Comparison of ENCODE assay signal across 8 cellular contexts in genomic region chr3:33645060-33645841, GRCh38.
DNase-seq lines count a peak whose midpoint lies in the region; ATAC-seq, FAIRE-seq and TF ChIP-seq lines count a peak whose summit lies in the region.

No MANE protein-coding gene starts in this region.

- POLR2A ChIA-PET in MCF 10A (lab: Yijun Ruan, JAX) = interaction anchor here (0.9 to 3.1 kb wide), 10 partner anchors 9 to 153 kb away, joined by 3 to 22 read pairs (median 6); partner anchors contain the start of gene PDCD6IP

- FAIRE-seq in islet of Langerhans (lab: Jason Lieb, UNC) (peak; percentile 99), GM19239 (lab: Jason Lieb, UNC) (no peak)

- intact Hi-C loops in MCF 10A (cut with micrococcal nuclease) = no loop called here

- H3K4me1 ChIP-seq in ES-I3 (ENCODE audit: insufficient read depth, low read length) = peaks cover 4% of the 10 kb centered on the region

- no peak for TF ChIP-seq CTCF in MCF 10A (IDR thresholded peaks at IDR 0.05; ENCODE audit: unreplicated experiment)

- H3K4me1 Mint-ChIP-seq in MCF 10A (ENCODE audit: insufficient read depth, unreplicated experiment) = peaks cover 16% of the 10 kb centered on the region

- H3K4me3 Mint-ChIP-seq in MCF 10A (ENCODE audit: unreplicated experiment) = peak overlapping the region; percentile 64

- H3K27ac Mint-ChIP-seq in MCF 10A (ENCODE audit: low read depth, unreplicated experiment) = no peak overlapping the region

- no peak for ATAC-seq in GM21737 (IDR thresholded peaks at IDR 0.05; ENCODE audit: unreplicated experiment)
- ATAC-seq in HG02623 (IDR thresholded peaks at IDR 0.05; ENCODE audit: unreplicated experiment) = no peak

- no peaks in the 10 kb centered on the region for H3K9me3 Mint-ChIP-seq in MCF 10A (ENCODE audit: unreplicated experiment)

- H3K9me3 ChIP-seq in ES-I3 (ENCODE audit: control insufficient read depth, insufficient read depth, low read length) = no peaks in the 10 kb centered on the region

- CTCF ChIA-PET in MCF 10A (lab: Yijun Ruan, JAX) = interaction anchor here (0.7 to 1.8 kb wide), 8 partner anchors 9 to 142 kb away, joined by 3 to 8 read pairs (median 4); no protein-coding TSS in a partner anchor

- H3K27me3 Mint-ChIP-seq in MCF 10A (ENCODE audit: insufficient read depth, unreplicated experiment) = no peaks in the 10 kb centered on the region

- BruUV-seq in MCF 10A (replicated peaks; lab: Mats Ljungman, UMichigan) = TSS peak; percentile 19

- no peaks in the 10 kb centered on the region for H3K36me3 ChIP-seq in ES-I3 (ENCODE audit: insufficient read depth, low read length)

- H3K36me3 Mint-ChIP-seq in MCF 10A (ENCODE audit: insufficient read depth, unreplicated experiment) = peaks cover 12% of the 10 kb centered on the region

- peak; percentile 55 for DNase-seq in NCI-H748 (lab: John Stamatoyannopoulos, UW; ENCODE audit: unreplicated experiment)
- peak; percentile 46 for DNase-seq in MCF 10A (ENCODE audit: unreplicated experiment)
- DNase-seq in stimulated activated naive CD4-positive, alpha-beta T cell treated with Interleukin-2 at 50 U/mL for 16 hours (lab: John Stamatoyannopoulos, UW) = peak; percentile 6
- DNase-seq in GM19239 (ENCODE audit: insufficient read length, low spot score) = no peak

- peak overlapping the region; percentile 52; the same call in 1 of the 2 replicates for H3K9ac ChIP-seq in ES-I3 (ENCODE audit: low read depth, low read length)
